Comparison of ENCODE assay signal across 8 cellular contexts in genomic region chr12:51025748-51026654, GRCh38. TPM values are rescaled to one million over a fixed set of nuclear protein-coding genes. Genes with fewer than 3 reads are reported as not detected.
A peak's percentile ranks its signal among the peaks of the same experiment; 100 is the strongest.
DNase-seq lines count a peak whose midpoint lies in the region; ATAC-seq and TF ChIP-seq lines count a peak whose summit lies in the region.

Gene SLC11A2, minus strand, starts transcription at chr12:51026384. Its CDS starts 15,656 bp downstream, at chr12:51010728.

- H3K36me3 ChIP-seq in left lung = no peaks in the 10 kb centered on the region

- H3K4me1 ChIP-seq in left lung = peaks cover 5 to 64% of the 10 kb centered on the region in 2 donors

- H3K27ac ChIP-seq in C4-2B (peak within 1 kb of the TSS; percentile 98), left lung (peak within 1 kb of the TSS; percentile 92 to 96)

- H3K9me3 Mint-ChIP-seq in dendritic cell treated with granulocyte-macrophage colony-stimulating factor and Interleukin-4, amounts not matched to agents 40 ng/mL and 50 ng/mL, for 4 days = no peaks in the 10 kb centered on the region

- TF ChIP-seq CTCF in C4-2B (conservative IDR thresholded peaks at IDR 0.05) (no peak; the same call in 1 of the 2 replicates), left lung (IDR thresholded peaks at IDR 0.05) (peak in 1 of 2 donors; percentile 39)

- H3K27me3 ChIP-seq in left lung = no peaks in the 10 kb centered on the region

- H3K4me1 Mint-ChIP-seq in dendritic cell treated with granulocyte-macrophage colony-stimulating factor and Interleukin-4, amounts not matched to agents 40 ng/mL and 50 ng/mL, for 4 days (ENCODE audit: low read depth) = peaks cover 34% of the 10 kb centered on the region

- peak within 1 kb of the TSS; percentile 72 to 96 for H3K4me3 ChIP-seq in left lung

- H3K9me3 ChIP-seq in left lung = no peaks in the 10 kb centered on the region

- DNase-seq in NCI-H748 treated with DMSO at 0.1 percent for 48 hours (lab: John Stamatoyannopoulos, UW) (peak; percentile 87), left lung (peak; percentile 97 to 98)
- DNase-seq in activated CD4-positive, alpha-beta T cell treated with anti-CD3 and anti-CD28 coated beads, Interleukin-2, amount 50 U/mL, for 24 hours (ENCODE audit: low read depth in 1 of 2, low spot score in 1 of 2) = peak; percentile 82 to 90
- peak; percentile 88 for DNase-seq in stimulated activated CD4-positive, alpha-beta T cell treated with anti-CD3 and anti-CD28 coated beads, Interleukin-2, amount 100 ng/mL, for 4 hours (ENCODE audit: low read depth)

- ATAC-seq in GM19372 (IDR thresholded peaks at IDR 0.05; ENCODE audit: low read depth, unreplicated experiment) (peak; percentile 87), HG03558 (IDR thresholded peaks at IDR 0.05; ENCODE audit: extremely low read depth, unreplicated experiment) (peak; percentile 75), left lung (peak; percentile 91)

- peak within 1 kb of the TSS; percentile 80 for H3K4me3 Mint-ChIP-seq in dendritic cell treated with granulocyte-macrophage colony-stimulating factor and Interleukin-4, amounts not matched to agents 40 ng/mL and 50 ng/mL, for 4 days

- peak within 1 kb of the TSS; percentile 89 for H3K27ac Mint-ChIP-seq in dendritic cell treated with granulocyte-macrophage colony-stimulating factor and Interleukin-4, amounts not matched to agents 40 ng/mL and 50 ng/mL, for 4 days

- peaks cover 2% of the 10 kb centered on the region for H3K27me3 Mint-ChIP-seq in dendritic cell treated with granulocyte-macrophage colony-stimulating factor and Interleukin-4, amounts not matched to agents 40 ng/mL and 50 ng/mL, for 4 days

- intact Hi-C loops in dendritic cell treated with granulocyte-macrophage colony-stimulating factor and Interleukin-4, amounts not matched to agents 40 ng/mL and 50 ng/mL, for 4 days (cut with micrococcal nuclease) = loop anchor here (2.0 to 5.0 kb wide), 5 partner anchors 17 to 264 kb away; partner anchors contain the start of gene ATF1
- intact Hi-C loops in left lung (cut with DNase I) = no loop called here

- peaks cover 32% of the 10 kb centered on the region for H3K36me3 Mint-ChIP-seq in dendritic cell treated with granulocyte-macrophage colony-stimulating factor and Interleukin-4, amounts not matched to agents 40 ng/mL and 50 ng/mL, for 4 days (ENCODE audit: low read depth)

RNA-seq across cellular contexts. Expression of gene SLC11A2, which starts in this region (rescaled TPM):
- total RNA-seq in left lung = 100 to 1,000 TPM in 1 of 2 donors, 10 to 100 TPM in 1; 72.1 to 120 TPM

Comparison
In these comparisons a context has a peak if more than half of its experiments do, and no peak if none do; other contexts are left out.
1. Peak in every context shown above with its lines: DNase-seq, ATAC-seq, H3K4me3 ChIP-seq and H3K27ac ChIP-seq.